ENCODE assay signal across 8 cellular contexts in genomic region chr20:47181056-47181862, GRCh38.
DNase-seq lines count a peak whose midpoint lies in the region; ATAC-seq, FAIRE-seq and TF ChIP-seq lines count a peak whose summit lies in the region.

No MANE protein-coding gene starts in this region.

- no peak overlapping the region for H3K27ac ChIP-seq in RWPE2 (ENCODE audit: poor library complexity, severe bottlenecking)

- no peak for TF ChIP-seq CTCF in RWPE2 (IDR thresholded peaks at IDR 0.05; ENCODE audit: poor library complexity, severe bottlenecking)

- H3K36me3 ChIP-seq in RWPE2 (ENCODE audit: low read depth): no peaks in the 10 kb centered on the region

- DNase-seq in COR-L47 (lab: John Stamatoyannopoulos, UW) (peak; percentile 4), HCEC 1CT (peak; percentile 86), RWPE2 (ENCODE audit: low spot score) (peak; percentile 87), fibroblast of the conjunctiva (ENCODE audit: low read depth) (peak; percentile 47), urothelium cell line (ENCODE audit: low spot score) (peak; percentile 88)

- peak; percentile 99 for FAIRE-seq in urothelium cell line (lab: Jason Lieb, UNC)

- ATAC-seq in RWPE2 (ENCODE audit: low read depth) (peak; percentile 97), GM21576 (IDR thresholded peaks at IDR 0.05; ENCODE audit: unreplicated experiment) (no peak), HG03025 (IDR thresholded peaks at IDR 0.05; ENCODE audit: low FRiP score, unreplicated experiment) (no peak), HG02981 (IDR thresholded peaks at IDR 0.05; ENCODE audit: unreplicated experiment) (no peak)

- no peak overlapping the region for H3K4me3 ChIP-seq in RWPE2 (ENCODE audit: severe bottlenecking)

- H3K9me3 ChIP-seq in RWPE2 (ENCODE audit: severe bottlenecking): no peaks in the 10 kb centered on the region

- H3K27me3 ChIP-seq in RWPE2 (ENCODE audit: insufficient read depth, poor library complexity, severe bottlenecking): no peaks in the 10 kb centered on the region

- no peaks in the 10 kb centered on the region for H3K4me1 ChIP-seq in RWPE2 (ENCODE audit: insufficient read depth, poor library complexity, severe bottlenecking)

Comparison
In these comparisons a context has a peak if more than half of its experiments do, and no peak if none do; other contexts are left out.
1. DNase-seq: peak in every context shown above with its lines; median percentile 88 in urothelium cell line; 87 in RWPE2; 86 in HCEC 1CT; 47 in fibroblast of the conjunctiva; 4 in COR-L47.